In genomic region chr22:44658371-44658953, GRCh38 we compare ENCODE assay signal across 10 cellular contexts. TPM values are rescaled to one million over a fixed set of nuclear protein-coding genes. Genes with fewer than 3 reads are reported as not detected.
DNase-seq lines count a peak whose midpoint lies in the region; ATAC-seq, FAIRE-seq and TF ChIP-seq lines count a peak whose summit lies in the region.
"Had no signal": no experiment of that assay in that cellular context is flagged by ENCODE, and none has a peak within 500 bp of the region (broad histone marks: within the 10 kb centered on the region; RNA-seq: fewer than 3 reads in every experiment).

No MANE protein-coding gene starts in this region.

- WGBS in mesendoderm (ENCODE audit: extremely low coverage, insufficient coverage, low lambda C conversion rate): no CpG with 5 or more reads among the region's 14 CpGs

- no peak overlapping the region for H2AK5ac ChIP-seq in mesendoderm (ENCODE audit: low read length)

- no peak overlapping the region for H2BK15ac ChIP-seq in mesendoderm (replicated peaks; ENCODE audit: low read depth)

- H3K4me1 ChIP-seq in endothelial cell of umbilical vein (ENCODE audit: control insufficient read depth, extremely low read depth, insufficient read depth, low read length) (no peaks in the 10 kb centered on the region), mesendoderm (ENCODE audit: control insufficient read depth, low read depth, low read length) (no peaks in the 10 kb centered on the region)

- BruUV-seq in endothelial cell of umbilical vein (replicated peaks; lab: Mats Ljungman, UMichigan): no TSS peak

- no peaks in the 10 kb centered on the region for H3K79me2 ChIP-seq in endothelial cell of umbilical vein (ENCODE audit: control insufficient read depth, insufficient read depth, low read length)
- H3K79me2 ChIP-seq in mesendoderm (ENCODE audit: control insufficient read depth, insufficient read depth, low read length): no peaks in the 10 kb centered on the region

- DNase-seq in Right ventricle myocardium inferior (ENCODE audit: missing footprints): no peak
- no peak for DNase-seq in cardiac septum (ENCODE audit: low spot score)
- DNase-seq in endothelial cell of umbilical vein (ENCODE audit: low read depth, low spot score): peak; percentile 26
- DNase-seq in mesendoderm: no peak
- DNase-seq in NCI-H1092 (lab: John Stamatoyannopoulos, UW): no peak
- DNase-seq in activated CD4-positive, CD25-positive, alpha-beta regulatory T cell treated with anti-CD3 and anti-CD28 coated beads, Interleukin-2, amount 50 U/mL, for 72 hours: no peak
- DNase-seq in NCI-H345 (lab: John Stamatoyannopoulos, UW): no peak
- DNase-seq in iPS-NIHi11 (ENCODE audit: low spot score): no peak
- DNase-seq: CD4-positive, alpha-beta memory T cell had no signal

- peak overlapping the region; percentile 25 for H3K56ac ChIP-seq in mesendoderm (ENCODE audit: low read length)

- no peaks in the 10 kb centered on the region for H4K20me1 ChIP-seq in endothelial cell of umbilical vein (replicated peaks; ENCODE audit: control insufficient read depth, extremely low read depth, insufficient read depth, low read length)

- H3K4me3 ChIP-seq in endothelial cell of umbilical vein (replicated peaks in 1 of 3; ENCODE audit: insufficient read depth in 1 of 3, low read depth in 1 of 3, low read length in 3 of 3) (no peak overlapping the region), mesendoderm (ENCODE audit: low read length) (no peak overlapping the region)

- H3K9ac ChIP-seq in endothelial cell of umbilical vein (replicated peaks; ENCODE audit: extremely low read depth, insufficient read depth, low read length) (no peak overlapping the region), mesendoderm (ENCODE audit: low read length) (no peak overlapping the region)

- CTCF ChIA-PET in endothelial cell of umbilical vein (lab: Charles Lee): no interaction called here

- no peak overlapping the region for H2BK5ac ChIP-seq in mesendoderm (ENCODE audit: low read length)

- no peak overlapping the region for H2BK120ac ChIP-seq in mesendoderm (ENCODE audit: low read depth, low read length)

- peak; percentile 83 for ATAC-seq in Right ventricle myocardium inferior

- no peak overlapping the region for H4K8ac ChIP-seq in mesendoderm (ENCODE audit: low read depth, low read length)

- no peaks in the 10 kb centered on the region for H3K79me1 ChIP-seq in mesendoderm (ENCODE audit: low read length)

- H3K9me3 ChIP-seq in endothelial cell of umbilical vein (replicated peaks; ENCODE audit: control insufficient read depth, insufficient read depth, low read length): no peaks in the 10 kb centered on the region

- FAIRE-seq in endothelial cell of umbilical vein (lab: Jason Lieb, UNC): no peak

- H4K5ac ChIP-seq in mesendoderm (ENCODE audit: low read length): no peak overlapping the region

- no peaks in the 10 kb centered on the region for H3K9me1 ChIP-seq in endothelial cell of umbilical vein (replicated peaks; ENCODE audit: control insufficient read depth, extremely low read depth, insufficient read depth, low read length)

- dilution Hi-C loops in endothelial cell of umbilical vein (cut with MboI; ENCODE audit: extremely low pct_ligation_motif_present, low sequenced_read_pairs): no loop called here

- H3K4ac ChIP-seq in mesendoderm (ENCODE audit: low read depth, low read length): no peak overlapping the region

- H3K27ac ChIP-seq in endothelial cell of umbilical vein (ENCODE audit: insufficient read depth, low read depth, low read length): no peak overlapping the region
- no peak overlapping the region for H3K27ac ChIP-seq in mesendoderm (ENCODE audit: low read depth, low read length)
- H3K27ac ChIP-seq: HL-60 had no signal

- no peak overlapping the region for H3K18ac ChIP-seq in mesendoderm (ENCODE audit: low read length)

- H3K27me3 ChIP-seq in endothelial cell of umbilical vein (ENCODE audit: control insufficient read depth in 2 of 2, insufficient read depth in 2 of 2, low read length in 2 of 2) (no peaks in the 10 kb centered on the region), mesendoderm (ENCODE audit: insufficient read depth, low read length, poor library complexity) (no peaks in the 10 kb centered on the region)

- POLR2A ChIA-PET in endothelial cell of umbilical vein (lab: Charles Lee): no interaction called here

- H2AFZ ChIP-seq in endothelial cell of umbilical vein (ENCODE audit: low read depth, low read length): no peak overlapping the region

- intact Hi-C loops in Right ventricle myocardium inferior (cut with DNase I): no loop called here
- intact Hi-C loops in cardiac septum (cut with DNase I): no loop called here
- intact Hi-C loops in endothelial cell of umbilical vein (cut with micrococcal nuclease): no loop called here

- TF ChIP-seq POLR2A in endothelial cell of umbilical vein (IDR thresholded peaks at IDR 0.05; ENCODE audit: low read depth, low read length): no peak

- H3K4me2 ChIP-seq in endothelial cell of umbilical vein (ENCODE audit: insufficient read depth, low read length): no peak overlapping the region
- H3K4me2 ChIP-seq in mesendoderm (ENCODE audit: low read length): no peak overlapping the region

- no peak for TF ChIP-seq CTCF in endothelial cell of umbilical vein (IDR thresholded peaks at IDR 0.05; ENCODE audit: extremely low read depth in 1 of 2, insufficient read depth in 1 of 2, low read depth in 1 of 2, low read length in 2 of 2)

- H3K23ac ChIP-seq in mesendoderm (ENCODE audit: low read length): no peak overlapping the region

- no peaks in the 10 kb centered on the region for H3K36me3 ChIP-seq in endothelial cell of umbilical vein (ENCODE audit: control insufficient read depth in 2 of 2, extremely low read depth in 1 of 2, insufficient read depth in 2 of 2, low read length in 2 of 2)
- H3K36me3 ChIP-seq in mesendoderm (ENCODE audit: control insufficient read depth, insufficient read depth, low read length): no peaks in the 10 kb centered on the region

TF ChIP-seq in endothelial cell of umbilical vein, 7 proteins besides CTCF, POLR2A, EP300 and RAD21:
- TF ChIP-seq POLR2AphosphoS5 (IDR thresholded peaks at IDR 0.05; ENCODE audit: insufficient read depth, low read depth, low read length) (no peak), MAX (IDR thresholded peaks at IDR 0.05; ENCODE audit: insufficient read depth, insufficient read length) (no peak), GATA2 (IDR thresholded peaks at IDR 0.05; ENCODE audit: insufficient read depth, insufficient read length, low read depth, low read length) (no peak), MYC (IDR thresholded peaks at IDR 0.05; ENCODE audit: low read depth, low read length) (no peak), JUN (IDR thresholded peaks at IDR 0.05; ENCODE audit: borderline replicate concordance, insufficient read depth, insufficient read length, low read depth) (no peak)

RNA-seq across cellular contexts. Expression of gene PRR5, which starts 43.5 kb away (rescaled TPM):
- total RNA-seq in Right ventricle myocardium inferior (2.9 TPM), cardiac septum (3.2 TPM), endothelial cell of umbilical vein (7.4 and 9.0 TPM in 2 replicates)
- polyA plus RNA-seq in endothelial cell of umbilical vein: 4.3 and 7.4 TPM in 2 replicates
- polyA plus RNA-seq in endothelial cell of umbilical vein (2011; cell fraction: cytosol; rRNA removed): 2.3 and 3.0 TPM in 2 replicates
- polyA plus RNA-seq in endothelial cell of umbilical vein (2011; cell fraction: nucleus; rRNA removed): 4.0 and 5.3 TPM in 2 replicates
- 4.2 and 9.0 TPM in 2 replicates for polyA plus RNA-seq in endothelial cell of umbilical vein (2012)
- 3.5 and 8.0 TPM in 2 replicates for polyA minus RNA-seq in endothelial cell of umbilical vein
- polyA minus RNA-seq in endothelial cell of umbilical vein (2011; cell fraction: cytosol; rRNA and poly(A)+ RNA removed): 8.7 TPM
- polyA minus RNA-seq in endothelial cell of umbilical vein (2011; cell fraction: nucleus; rRNA and poly(A)+ RNA removed): 3.8 and 4.0 TPM in 2 replicates
- polyA plus RNA-seq in mesendoderm (2013, experiment 1 of 2): 9.1 TPM
- polyA plus RNA-seq in mesendoderm (2013, experiment 2 of 2): 9.0 TPM
